8 cellular contexts compared by ENCODE assay signal in the genomic region with DNA sequence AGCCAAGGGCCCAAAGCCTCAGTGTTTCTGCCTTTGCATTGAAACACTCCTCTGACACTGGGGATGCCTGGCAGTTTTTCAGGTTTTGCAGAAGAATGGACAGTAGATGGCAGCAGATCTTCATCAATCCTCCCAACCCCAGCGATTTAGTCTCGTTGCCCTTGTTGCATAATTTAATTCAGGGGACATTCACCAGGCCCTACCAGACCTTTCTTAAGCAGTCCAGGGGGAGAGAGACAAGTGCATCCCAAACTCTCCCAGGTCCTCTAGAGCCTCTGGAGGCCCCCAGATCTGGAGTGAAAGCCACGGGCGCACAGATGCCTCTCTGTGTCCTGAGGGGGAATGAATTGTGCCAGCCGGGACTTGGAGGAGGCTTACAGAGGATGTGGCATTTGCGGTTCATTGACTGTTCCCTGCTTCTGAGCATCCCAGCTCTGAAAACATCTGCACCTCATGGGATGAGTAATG. TPM values are rescaled to one million over a fixed set of nuclear protein-coding genes. Genes with fewer than 3 reads are reported as not detected.
DNase-seq lines count a peak whose midpoint lies in the region; ATAC-seq, FAIRE-seq and TF ChIP-seq lines count a peak whose summit lies in the region.

No MANE protein-coding gene starts in this region.

- CTCF ChIA-PET in K562 (lab: Yijun Ruan, JAX; ENCODE audit: low intra/inter-chr PET ratio) = interaction anchor here (0.6 to 2.0 kb wide), 6 partner anchors 138 to 326 kb away, joined by 3 to 16 read pairs (median 5); no protein-coding TSS in a partner anchor

- no TSS peak for BruUV-seq in K562 (replicated peaks; lab: Mats Ljungman, UMichigan)

- POLR2A ChIA-PET in K562 (lab: Yijun Ruan, JAX) = interaction anchor here (1.5 kb wide), 1 partner anchor 40 kb away, joined by 4 read pairs; no protein-coding TSS in a partner anchor

- no peak for TF ChIP-seq EP300 in K562 (IDR thresholded peaks at IDR 0.05; ENCODE audit: low read length)

- H3K36me3 ChIP-seq in OCI-LY1 (ENCODE audit: insufficient read depth, low read length) (no peaks in the 10 kb centered on the region), K562 (ENCODE audit: control insufficient read depth, insufficient read depth, low read length) (peaks cover 47% of the 10 kb centered on the region; the same call in 2 of the 3 replicates), small intestine (ENCODE audit: control insufficient read depth in 2 of 2, insufficient read depth in 2 of 2, low read length in 2 of 2) (no peaks in the 10 kb centered on the region)

- H3K27ac ChIP-seq in OCI-LY1 (ENCODE audit: low read depth, low read length, poor library complexity, severe bottlenecking) (no peak overlapping the region), K562 (ENCODE audit: extremely low read depth, low read depth, low read length) (no peak overlapping the region), small intestine (ENCODE audit: low read depth in 1 of 2, low read length in 1 of 2) (no peak overlapping the region)

- FAIRE-seq in K562 (lab: Jason Lieb, UNC) (peak; percentile 81), small intestine (lab: Jason Lieb, UNC) (no peak)

- no peak overlapping the region for H3K4me2 ChIP-seq in OCI-LY1 (ENCODE audit: low read length)
- H3K4me2 ChIP-seq in K562 (ENCODE audit: insufficient read depth, low read length) = no peak overlapping the region

- TF ChIP-seq POLR2A in K562 (conservative IDR thresholded peaks at IDR 0.05) = no peak

- H3K27me3 ChIP-seq in OCI-LY1 (ENCODE audit: insufficient read depth, low read length) (0 out of 2 replicates have a peak, but pooled peaks cover 9% of the 10 kb centered on the region), K562 (ENCODE audit: control insufficient read depth in 2 of 2, insufficient read depth in 2 of 2, low read length in 2 of 2) (no peaks in the 10 kb centered on the region), small intestine (ENCODE audit: control insufficient read depth in 2 of 2, insufficient read depth in 2 of 2, low read length in 2 of 2) (no peaks in the 10 kb centered on the region)

- 61% methylated on average over 5 of the region's 6 CpGs for WGBS in K562 (ENCODE audit: insufficient coverage, low coverage, missing lambda C conversion rate)
- WGBS in small intestine, 3 donors = 52 to 56% (median 54%) methylated on average over 6 of the region's 6 CpGs

- H3K4me3 ChIP-seq in OCI-LY1 (ENCODE audit: low read depth, low read length, poor library complexity, severe bottlenecking) (no peak overlapping the region), K562 (no peak overlapping the region), small intestine (ENCODE audit: low read depth in 1 of 2, low read length in 2 of 2) (no peak overlapping the region)

- peak; percentile 22 for ATAC-seq in GM19043 (IDR thresholded peaks at IDR 0.05; ENCODE audit: low read depth, unreplicated experiment)
- peak; percentile 89 for ATAC-seq in K562

- H3K4me1 ChIP-seq in OCI-LY1 (ENCODE audit: insufficient read depth, low read length, severe bottlenecking) (no peaks in the 10 kb centered on the region), K562 (replicated peaks in 1 of 2; ENCODE audit: control insufficient read depth in 2 of 2, insufficient read depth in 2 of 2, low read length in 2 of 2) (no peaks in the 10 kb centered on the region; a peak in 2 of 5 replicates), small intestine (ENCODE audit: control insufficient read depth in 2 of 2, insufficient read depth in 1 of 2, low read depth in 1 of 2, low read length in 1 of 2) (peaks cover 0 to 9% of the 10 kb centered on the region in 2 donors)

- H3K9me1 ChIP-seq in K562 (ENCODE audit: control insufficient read depth, insufficient read depth, low read length) = no peaks in the 10 kb centered on the region

- DNase-seq in COR-L47 (lab: John Stamatoyannopoulos, UW) (peak; percentile 58), HuH-7 (ENCODE audit: low spot score) (peak; percentile 85), K562 (ENCODE audit: extremely low read depth in 1 of 4, low spot score in 3 of 4) (peak; percentile 62 to 72 (median 65)), iPS DF 19.7 (ENCODE audit: low read depth, low spot score) (peak; percentile 17), small intestine (peak; percentile 78)
- no peak for DNase-seq in activated effector memory CD4-positive, alpha-beta T cell treated with anti-CD3 and anti-CD28 coated beads, Interleukin-2, amount 50 U/mL, for 16 hours

- H3K9me3 ChIP-seq in OCI-LY1 (ENCODE audit: low read length) = no peaks in the 10 kb centered on the region
- H3K9me3 ChIP-seq in K562 (replicated peaks; ENCODE audit: control insufficient read depth, insufficient read depth, low read depth, low read length) = no peaks in the 10 kb centered on the region
- H3K9me3 ChIP-seq in small intestine (ENCODE audit: control insufficient read depth, low read depth) = no peaks in the 10 kb centered on the region

- H4K20me1 ChIP-seq in OCI-LY1 (ENCODE audit: insufficient read depth, low read length) (no peaks in the 10 kb centered on the region), K562 (replicated peaks; ENCODE audit: control insufficient read depth, insufficient read depth, low read length) (peaks cover 5% of the 10 kb centered on the region; the same call in 1 of the 2 replicates)

- TF ChIP-seq RAD21 in K562 (CRISPR knock-in tag; conservative IDR thresholded peaks at IDR 0.05 in 1 of 2, IDR thresholded peaks at IDR 0.05 in 1 of 2) = peak; percentile 74 to 85

- in situ Hi-C loops in K562 (cut with MboI) = loop anchor here (5.0 kb wide), 3 partner anchors 54 to 321 kb away; no protein-coding TSS in a partner anchor

- intact Hi-C loops in K562 (cut with micrococcal nuclease) = loop anchor here (1.0 to 5.0 kb wide), 3 partner anchors 96 to 322 kb away; no protein-coding TSS in a partner anchor

- H2AFZ ChIP-seq in OCI-LY1 (ENCODE audit: low read length) (no peak overlapping the region), K562 (ENCODE audit: low read depth, low read length) (no peak overlapping the region)

- TF ChIP-seq CTCF in OCI-LY1 (IDR thresholded peaks at IDR 0.05; ENCODE audit: low read length) = peak; percentile 91
- TF ChIP-seq CTCF in K562 (IDR thresholded peaks at IDR 0.05 in 2 of 3, conservative IDR thresholded peaks at IDR 0.05 in 1 of 3; ENCODE audit: insufficient read depth in 2 of 3, low read depth in 1 of 3, low read length in 3 of 3) = peak; percentile 70 to 83 (median 74)

- no peaks in the 10 kb centered on the region for H3K9me2 ChIP-seq in OCI-LY1 (ENCODE audit: low read depth, low read length)

- H3K79me2 ChIP-seq in OCI-LY1 (ENCODE audit: insufficient read depth, low read length) (no peaks in the 10 kb centered on the region), K562 (ENCODE audit: control insufficient read depth, insufficient read depth, low read length) (no peaks in the 10 kb centered on the region)

- no peaks in the 10 kb centered on the region for H3F3A ChIP-seq in OCI-LY1 (ENCODE audit: insufficient read depth, low read length)

- H3K9ac ChIP-seq in OCI-LY1 (ENCODE audit: low read length) = no peak overlapping the region
- H3K9ac ChIP-seq in K562 (ENCODE audit: insufficient read depth in 1 of 2, low read depth in 2 of 2, low read length in 2 of 2) = no peak overlapping the region

TF ChIP-seq in K562, 482 proteins besides CTCF, POLR2A, EP300 and RAD21 (continues in another document):
- TF ChIP-seq U2AF1 (optimal IDR thresholded peaks at IDR 0.05; ENCODE audit: low read depth, low read length) = no peak
- no peak for TF ChIP-seq SMARCE1 (IDR thresholded peaks at IDR 0.05)
- peak; percentile 20; the same call in 1 of the 2 replicates for TF ChIP-seq NFIC (IDR thresholded peaks at IDR 0.05)

RNA-seq across cellular contexts. Expression of gene MINDY4, which starts 29.6 kb away (rescaled TPM):
- 30.4 and 31.9 TPM in 2 replicates for total RNA-seq in K562 (2011; cell fraction: chromatin; rRNA removed; ENCODE audit: low replicate concordance)
- total RNA-seq in K562 (2011; cell fraction: nucleolus; rRNA removed) = 15.9 and 17.5 TPM in 2 replicates
- total RNA-seq in K562 (2011; cell fraction: nucleoplasm; rRNA removed) = 20.6 and 29.6 TPM in 2 replicates
- total RNA-seq in K562 (2014; rRNA removed) (11.0 and 13.0 TPM in 2 replicates), K562 (2014; rRNA removed; fragmentation: Illumina TruSeq; extraction: Trizol) (9.9 and 11.9 TPM in 2 replicates), K562 (2015; rRNA removed; fragmentation: Illumina TruSeq; extraction: Trizol) (14.1 and 14.4 TPM in 2 replicates), K562 (2021) (12.6 and 13.1 TPM in 2 replicates)
- polyA plus RNA-seq in K562 (2011; rRNA removed) (4.9 and 8.1 TPM in 2 replicates), K562 (2014; fragmentation: Illumina TruSeq; extraction: Trizol) (13.6 and 16.7 TPM in 2 replicates), K562 (2014; fragmentation: Nextera tagmentation; extraction: Ambion mirVana) (1 to 10 TPM; 2.1 to 2.3 TPM), K562 (2014; rRNA removed) (9.7 and 10.0 TPM in 2 replicates), small intestine (1 to 10 TPM in 1 of 3 donors, under 1 TPM in 2; 0.22 to 3.6 (median 0.27) TPM)
- polyA plus RNA-seq in K562 (2011; cell fraction: cytosol; rRNA removed) = 3.5 and 6.6 TPM in 2 replicates
- 14.3 and 27.5 TPM in 2 replicates for polyA plus RNA-seq in K562 (2011; cell fraction: nucleus; rRNA removed)
- polyA plus RNA-seq in K562 (2012) = 8.7 and 10.6 TPM in 2 replicates
- 8.8 and 10.5 TPM in 2 replicates for polyA minus RNA-seq in K562 (2011; rRNA and poly(A)+ RNA removed)
- 4.8 and 6.0 TPM in 2 replicates for polyA minus RNA-seq in K562 (2011; cell fraction: cytosol; rRNA and poly(A)+ RNA removed)
- 21.9 and 22.3 TPM in 2 replicates for polyA minus RNA-seq in K562 (2011; cell fraction: nucleus; rRNA and poly(A)+ RNA removed)

RNA-seq across cellular contexts. Expression of gene INMT, which starts 48.9 kb away (rescaled TPM):
- total RNA-seq in K562 (2011; cell fraction: chromatin; rRNA removed; ENCODE audit: low replicate concordance) = not detected in 2 replicates
- not detected in 2 replicates for total RNA-seq in K562 (2011; cell fraction: nucleolus; rRNA removed)
- not detected in 2 replicates for total RNA-seq in K562 (2011; cell fraction: nucleoplasm; rRNA removed)
- total RNA-seq in K562 (2014; rRNA removed) = not detected in 2 replicates
- not detected in 2 replicates for total RNA-seq in K562 (2014; rRNA removed; fragmentation: Illumina TruSeq; extraction: Trizol)
- total RNA-seq in K562 (2015; rRNA removed; fragmentation: Illumina TruSeq; extraction: Trizol) = 0.04 TPM in 1 of 2 replicates, not detected in the other
- 0.11 and 0.27 TPM in 2 replicates for total RNA-seq in K562 (2021)
- polyA plus RNA-seq in K562 (2011; rRNA removed) = not detected in 2 replicates
- not detected in 2 replicates for polyA plus RNA-seq in K562 (2011; cell fraction: cytosol; rRNA removed)
- not detected in 2 replicates for polyA plus RNA-seq in K562 (2011; cell fraction: nucleus; rRNA removed)
- 0.05 TPM in 1 of 2 replicates, not detected in the other for polyA plus RNA-seq in K562 (2012)
- polyA plus RNA-seq in K562 (2014; fragmentation: Illumina TruSeq; extraction: Trizol) = not detected in 2 replicates
- not detected for polyA plus RNA-seq in K562 (2014; fragmentation: Nextera tagmentation; extraction: Ambion mirVana)
- not detected in 2 replicates for polyA plus RNA-seq in K562 (2014; rRNA removed)
- polyA minus RNA-seq in K562 (2011; rRNA and poly(A)+ RNA removed) = not detected in 2 replicates
- not detected in 2 replicates for polyA minus RNA-seq in K562 (2011; cell fraction: cytosol; rRNA and poly(A)+ RNA removed)
- polyA minus RNA-seq in K562 (2011; cell fraction: nucleus; rRNA and poly(A)+ RNA removed) = not detected in 2 replicates
- polyA plus RNA-seq in small intestine = 1 to 10 TPM; 1.1 to 6.1 (median 1.9) TPM
